Comparison of ENCODE assay signal across 8 cellular contexts in the genomic region with DNA sequence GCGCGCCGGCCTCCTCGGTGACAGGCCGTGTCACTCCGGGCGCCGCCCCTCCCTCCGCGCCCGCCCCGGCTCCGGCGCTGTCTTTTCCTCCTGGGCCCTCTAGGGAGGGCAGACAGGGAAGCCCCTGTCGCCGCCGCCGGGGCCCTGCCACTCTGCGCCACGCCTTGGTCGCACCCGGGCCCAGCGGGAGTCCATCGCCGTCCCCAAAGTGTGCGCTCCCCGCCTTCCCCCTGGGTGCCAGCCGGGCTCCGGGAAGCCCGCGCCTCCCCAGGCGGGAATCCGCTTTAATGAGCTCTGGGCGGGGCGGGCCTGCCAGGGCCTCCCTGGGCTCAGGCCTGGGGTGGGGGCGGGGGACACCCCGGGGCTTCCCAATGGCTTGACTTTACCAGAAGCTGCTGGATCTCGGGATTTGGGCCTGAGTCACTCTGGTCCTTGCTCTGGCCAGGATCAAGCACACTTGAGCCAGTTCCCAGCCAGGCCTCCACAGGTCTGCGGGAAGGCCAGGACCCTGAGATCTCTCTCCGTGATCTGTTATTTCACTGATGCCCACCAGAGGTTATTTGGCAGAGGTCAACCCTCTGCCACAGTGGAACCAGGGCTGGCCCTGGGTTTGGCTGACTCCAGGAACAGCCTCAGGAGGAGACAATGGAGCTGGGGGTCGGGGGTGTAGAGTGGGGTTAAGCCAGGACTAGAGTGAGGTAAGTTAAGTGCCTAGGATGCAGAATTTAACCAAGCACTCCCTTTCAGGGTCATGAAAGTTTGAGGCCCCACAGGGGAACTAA.
A peak's percentile ranks its signal among the peaks of the same experiment; 100 is the strongest.
DNase-seq lines count a peak whose midpoint lies in the region; ATAC-seq and TF ChIP-seq lines count a peak whose summit lies in the region.

No MANE protein-coding gene starts in this region.

- H3K36me3 Mint-ChIP-seq in T-helper 2 cell treated with Interferon-gamma antibody and Interleukin-4, amounts not matched to agents 5 μg/mL and 100 μg/mL, for 36 hours (ENCODE audit: low read depth) = peaks cover 6% of the 10 kb centered on the region

- no peaks in the 10 kb centered on the region for H3K27me3 Mint-ChIP-seq in T-helper 2 cell treated with Interferon-gamma antibody and Interleukin-4, amounts not matched to agents 5 μg/mL and 100 μg/mL, for 36 hours (ENCODE audit: low read depth)

- no peaks in the 10 kb centered on the region for H3K27me3 ChIP-seq in ACC112 (ENCODE audit: insufficient read depth, low read length)

- no peaks in the 10 kb centered on the region for H3K36me3 ChIP-seq in ACC112 (ENCODE audit: insufficient read depth, low read length)

- H3K27ac Mint-ChIP-seq in T-helper 2 cell treated with Interferon-gamma antibody and Interleukin-4, amounts not matched to agents 5 μg/mL and 100 μg/mL, for 36 hours = peak overlapping the region; percentile 65

- H3K4me1 ChIP-seq in ACC112 (ENCODE audit: control insufficient read depth, insufficient read depth, low read length, unreplicated experiment) = peaks cover 35% of the 10 kb centered on the region

- TF ChIP-seq POLR2A in GM18526 (IDR thresholded peaks at IDR 0.05; ENCODE audit: extremely low read depth, insufficient read length) = peak; percentile 8

- DNase-seq in T-helper 2 cell treated with Interferon-gamma antibody and Interleukin-4, amounts not matched to agents 5 μg/mL and 100 μg/mL, for 36 hours (ENCODE audit: low spot score) = peak; percentile 44
- DNase-seq in cerebellum (ENCODE audit: low spot score) (peak; percentile 24), left lobe of liver (ENCODE audit: low spot score) (no peak), NCI-H510A treated with DMSO at 0.1 percent for 48 hours (lab: John Stamatoyannopoulos, UW) (no peak)
- DNase-seq in stimulated activated CD4-positive, alpha-beta T cell treated with anti-CD3 and anti-CD28 coated beads, TNF-alpha, amount 100 ng/mL, for 4 hours (ENCODE audit: low read depth in 3 of 3) = peak in 2 of 3 experiments; percentile 47 to 62

- H3K27ac ChIP-seq in ACC112 (ENCODE audit: low read depth, low read length) = peak overlapping the region; percentile 70

- peak overlapping the region; percentile 51 for H2AFZ ChIP-seq in ACC112 (ENCODE audit: low read length, unreplicated experiment)

- H3K9me3 Mint-ChIP-seq in T-helper 2 cell treated with Interferon-gamma antibody and Interleukin-4, amounts not matched to agents 5 μg/mL and 100 μg/mL, for 36 hours = no peaks in the 10 kb centered on the region

- H3K4me1 Mint-ChIP-seq in T-helper 2 cell treated with Interferon-gamma antibody and Interleukin-4, amounts not matched to agents 5 μg/mL and 100 μg/mL, for 36 hours (ENCODE audit: low read depth) = peaks cover 75% of the 10 kb centered on the region

- no peaks in the 10 kb centered on the region for H3K79me2 ChIP-seq in ACC112 (ENCODE audit: control insufficient read depth, insufficient read depth, low read length, unreplicated experiment)

- H3K4me3 ChIP-seq in ACC112 (ENCODE audit: low read depth, low read length) = peak overlapping the region; percentile 82

- ATAC-seq in HG03025 (IDR thresholded peaks at IDR 0.05; ENCODE audit: low FRiP score, unreplicated experiment) (peak; percentile 12), left lobe of liver (peak; percentile 5)

- H3K4me3 Mint-ChIP-seq in T-helper 2 cell treated with Interferon-gamma antibody and Interleukin-4, amounts not matched to agents 5 μg/mL and 100 μg/mL, for 36 hours = peak overlapping the region; percentile 30

Comparison
In these comparisons a context has a peak if more than half of its experiments do, and no peak if none do; other contexts are left out.
1. DNase-seq: peak in T-helper 2 cell treated with Interferon-gamma antibody and Interleukin-4, amounts not matched to agents 5 μg/mL and 100 μg/mL, for 36 hours (single experiment), cerebellum (single experiment) and stimulated activated CD4-positive, alpha-beta T cell treated with anti-CD3 and anti-CD28 coated beads, TNF-alpha, amount 100 ng/mL, for 4 hours (2 of 3); none in left lobe of liver (single experiment) and NCI-H510A treated with DMSO at 0.1 percent for 48 hours (single experiment).